In the genomic region with DNA sequence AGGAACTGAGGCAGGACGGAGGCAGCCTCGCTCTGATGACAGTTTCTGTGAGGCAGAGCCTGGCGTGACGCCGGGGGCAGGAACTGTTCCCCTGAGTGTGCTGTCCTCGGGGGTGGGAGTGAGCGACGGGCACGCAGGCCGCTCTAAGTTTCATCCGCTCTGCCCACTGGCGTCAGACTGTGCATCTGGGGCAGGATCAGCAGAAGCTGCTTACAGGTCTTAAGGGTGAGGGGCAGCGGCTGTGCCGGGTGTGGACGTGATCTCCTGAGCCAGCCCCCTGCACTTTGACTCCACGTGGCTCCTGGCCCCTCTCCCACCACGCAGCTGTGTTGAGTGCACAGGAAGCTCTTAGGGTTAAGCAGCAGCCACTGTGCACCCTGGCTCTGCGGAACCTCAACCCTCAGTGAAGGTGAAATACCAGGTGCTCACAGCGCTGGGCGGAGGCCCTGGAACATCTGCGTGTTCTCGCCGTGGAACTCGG, we compare ENCODE assay signal across 22 cellular contexts. TPM values are rescaled to one million over a fixed set of nuclear protein-coding genes. Genes with fewer than 3 reads are reported as not detected.
DNase-seq lines count a peak whose midpoint lies in the region; ATAC-seq and TF ChIP-seq lines count a peak whose summit lies in the region.
"Had no signal": no experiment of that assay in that cellular context is flagged by ENCODE, and none has a peak within 500 bp of the region (broad histone marks: within the 10 kb centered on the region; RNA-seq: fewer than 3 reads in every experiment).

No MANE protein-coding gene starts in this region.

- no peaks in the 10 kb centered on the region for H3K4me1 Mint-ChIP-seq in activated B cell treated with CpG ODN at 0.5 μM for 24 hours

- CTCF ChIA-PET in activated B cell treated with CpG ODN at 0.5 μM for 24 hours (lab: Charles Lee): no interaction called here

- H3K4me3 ChIP-seq in left ventricle myocardium inferior (no peak overlapping the region), right atrium auricular region (no peak overlapping the region), mucosa of descending colon (no peak overlapping the region), upper lobe of left lung (no peak overlapping the region)
- H3K4me3 ChIP-seq: colonic mucosa had no signal

- peak; percentile 4 for DNase-seq in left ventricle myocardium inferior
- DNase-seq in right atrium auricular region (ENCODE audit: low spot score): no peak
- DNase-seq in activated B cell treated with CpG ODN at 0.5 μM for 24 hours: peak; percentile 9
- DNase-seq in mucosa of descending colon: peak in 2 of 3 donors; percentile 20 to 39
- peak; percentile 15 to 58 for DNase-seq in upper lobe of left lung
- no peak for DNase-seq in occipital lobe (lab: John Stamatoyannopoulos, UW)
- no peak for DNase-seq in globus pallidus (ENCODE audit: low spot score)
- DNase-seq: activated T-cell treated with anti-CD3 and anti-CD28 coated beads, Interleukin-2, amount 50 U/mL, for 4 hours; CD4-positive, alpha-beta memory T cell; colonic mucosa; DMS53; KG1; NCI-H2171; PC-3 had no signal

- H3K9me3 ChIP-seq in left ventricle myocardium inferior (replicated peaks) (no peaks in the 10 kb centered on the region), right atrium auricular region (no peaks in the 10 kb centered on the region), mucosa of descending colon (no peaks in the 10 kb centered on the region), upper lobe of left lung (no peaks in the 10 kb centered on the region)
- H3K9me3 ChIP-seq: colonic mucosa had no signal

- H3K27me3 Mint-ChIP-seq in activated B cell treated with CpG ODN at 0.5 μM for 24 hours: no peaks in the 10 kb centered on the region

- no peak overlapping the region for H3K27ac Mint-ChIP-seq in activated B cell treated with CpG ODN at 0.5 μM for 24 hours
- H3K27ac Mint-ChIP-seq: activated naive CD8-positive, alpha-beta T cell; CD4-positive, alpha-beta memory T cell had no signal

- H3K27me3 ChIP-seq in left ventricle myocardium inferior (ENCODE audit: low read depth) (peaks cover 9% of the 10 kb centered on the region), right atrium auricular region (no peaks in the 10 kb centered on the region), upper lobe of left lung (no peaks in the 10 kb centered on the region)
- H3K27me3 ChIP-seq: colonic mucosa had no signal

- POLR2A ChIA-PET in activated B cell treated with CpG ODN at 0.5 μM for 24 hours (lab: Charles Lee): no interaction called here

- no peak overlapping the region for H3K27ac ChIP-seq in left ventricle myocardium inferior (replicated peaks)
- no peak overlapping the region for H3K27ac ChIP-seq in right atrium auricular region
- no peak overlapping the region for H3K27ac ChIP-seq in upper lobe of left lung
- H3K27ac ChIP-seq: colonic mucosa, VCaP had no signal

- no peaks in the 10 kb centered on the region for H3K36me3 Mint-ChIP-seq in activated B cell treated with CpG ODN at 0.5 μM for 24 hours (ENCODE audit: low read depth)
- H3K36me3 Mint-ChIP-seq: activated naive CD8-positive, alpha-beta T cell; CD4-positive, alpha-beta memory T cell had no signal

- no peak for TF ChIP-seq EP300 in upper lobe of left lung (IDR thresholded peaks at IDR 0.05)

- ATAC-seq in activated B cell treated with CpG ODN at 0.5 μM for 24 hours (ENCODE audit: low read depth) (no peak), mucosa of descending colon (no peak), upper lobe of left lung (ENCODE audit: low FRiP score in 2 of 2) (no peak), GM21390 (IDR thresholded peaks at IDR 0.05; ENCODE audit: unreplicated experiment) (no peak)
- ATAC-seq: PC-3 had no signal

- 70 to 82% methylated on average over 10 to 24 of the region's 24 CpGs for WGBS in upper lobe of left lung, 2 donors

- TF ChIP-seq CTCF in left ventricle myocardium inferior (IDR thresholded peaks at IDR 0.05; ENCODE audit: borderline replicate concordance) (no peak), right atrium auricular region (IDR thresholded peaks at IDR 0.05) (no peak), activated B cell treated with CpG ODN at 0.5 μM for 24 hours (IDR thresholded peaks at IDR 0.05) (no peak), mucosa of descending colon (IDR thresholded peaks at IDR 0.05) (no peak), upper lobe of left lung (IDR thresholded peaks at IDR 0.05) (no peak)

- no peaks in the 10 kb centered on the region for H3K9me3 Mint-ChIP-seq in activated B cell treated with CpG ODN at 0.5 μM for 24 hours
- H3K9me3 Mint-ChIP-seq: activated T-cell treated with anti-CD3 and anti-CD28 coated beads, Interleukin-2, amount 50 U/mL, for 4 hours; CD4-positive, alpha-beta memory T cell had no signal

- no peaks in the 10 kb centered on the region for H3K4me1 ChIP-seq in left ventricle myocardium inferior
- no peaks in the 10 kb centered on the region for H3K4me1 ChIP-seq in right atrium auricular region
- no peaks in the 10 kb centered on the region for H3K4me1 ChIP-seq in mucosa of descending colon (ENCODE audit: low read depth)
- H3K4me1 ChIP-seq in upper lobe of left lung: no peaks in the 10 kb centered on the region
- H3K4me1 ChIP-seq: colonic mucosa had no signal

- H3K4me3 Mint-ChIP-seq in activated B cell treated with CpG ODN at 0.5 μM for 24 hours: no peak overlapping the region
- H3K4me3 Mint-ChIP-seq: activated naive CD8-positive, alpha-beta T cell; activated T-cell treated with anti-CD3 and anti-CD28 coated beads, Interleukin-2, amount 50 U/mL, for 4 hours; CD4-positive, alpha-beta memory T cell had no signal

- TF ChIP-seq POLR2A in upper lobe of left lung (IDR thresholded peaks at IDR 0.05): no peak

- intact Hi-C loops in left ventricle myocardium inferior (cut with micrococcal nuclease) (no loop called here), activated B cell treated with CpG ODN at 0.5 μM for 24 hours (cut with micrococcal nuclease) (no loop called here), mucosa of descending colon (cut with DNase I, micrococcal nuclease) (no loop called here)

- no peaks in the 10 kb centered on the region for H3K36me3 ChIP-seq in left ventricle myocardium inferior
- no peaks in the 10 kb centered on the region for H3K36me3 ChIP-seq in right atrium auricular region
- H3K36me3 ChIP-seq in mucosa of descending colon (ENCODE audit: low read depth): no peaks in the 10 kb centered on the region
- no peaks in the 10 kb centered on the region for H3K36me3 ChIP-seq in upper lobe of left lung
- H3K36me3 ChIP-seq: colonic mucosa had no signal

RNA-seq across cellular contexts. Expression of a gene that starts 1.5 kb away (rescaled TPM):
- 0.85 TPM for total RNA-seq in left ventricle myocardium inferior
- total RNA-seq in right atrium auricular region: not detected
- 0.07 and 0.44 TPM in 2 replicates for total RNA-seq in activated B cell treated with CpG ODN at 0.5 μM for 24 hours
- total RNA-seq in mucosa of descending colon: under 1 TPM; 0.09 to 0.19 (median 0.09) TPM
- 1 to 10 TPM in 1 of 6 donors, under 1 TPM in 1, not detected in 4; 0.15 to 5.2 TPM for total RNA-seq in upper lobe of left lung
- total RNA-seq in occipital lobe: not detected
- total RNA-seq: CD4-positive, alpha-beta memory T cell; H1; lung microvascular endothelial cell; osteocyte; PC-3; T-helper 2 cell treated with Interferon-gamma antibody and Interleukin-4, amounts not matched to agents 100 ng/mL and 5 ng/mL, for 36 hours had no signal

RNA-seq across cellular contexts. Expression of a gene that starts 10.5 kb away (rescaled TPM):
- total RNA-seq in left ventricle myocardium inferior: not detected
- total RNA-seq in right atrium auricular region: not detected
- total RNA-seq in activated B cell treated with CpG ODN at 0.5 μM for 24 hours: not detected in 2 replicates
- under 1 TPM in 1 of 3 donors, not detected in 2; 0.19 TPM for total RNA-seq in mucosa of descending colon
- not detected for total RNA-seq in upper lobe of left lung
- not detected for total RNA-seq in occipital lobe
- total RNA-seq: activated T-cell treated with anti-CD3 and anti-CD28 coated beads, Interleukin-2, amount 50 U/mL, for 4 hours; CD4-positive, alpha-beta memory T cell; colonic mucosa; fibroblast of lung; H1; lung microvascular endothelial cell; osteocyte; PC-3; T-helper 2 cell treated with Interferon-gamma antibody and Interleukin-4, amounts not matched to agents 100 ng/mL and 5 ng/mL, for 36 hours had no signal

Comparison
In these comparisons a context has a peak if more than half of its experiments do, and no peak if none do; other contexts are left out.
1. DNase-seq: peak in left ventricle myocardium inferior (single experiment), activated B cell treated with CpG ODN at 0.5 μM for 24 hours (single experiment), mucosa of descending colon (2 of 3) and upper lobe of left lung (2 of 2); none in right atrium auricular region (single experiment), occipital lobe (single experiment) and globus pallidus (single experiment).